8 cellular contexts compared by ENCODE assay signal in the genomic region with DNA sequence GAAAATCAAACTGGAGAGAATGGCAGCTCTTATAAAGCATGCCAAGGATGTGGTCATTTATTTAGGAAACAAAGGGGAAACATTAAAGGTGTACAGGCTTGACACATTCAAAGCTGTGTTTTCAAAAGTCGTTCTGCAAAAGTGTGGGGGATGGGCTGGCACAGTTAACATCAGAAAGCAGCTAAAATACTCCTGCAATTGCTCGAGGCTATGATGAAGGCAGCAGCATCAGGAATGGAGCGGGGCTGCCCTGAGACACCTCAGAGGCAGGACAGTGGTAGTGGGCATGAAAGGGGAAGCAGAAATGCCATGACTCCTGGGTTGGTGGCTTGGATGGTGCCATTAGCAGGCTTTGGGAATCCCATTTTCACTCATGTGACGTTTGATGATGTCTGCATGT. TPM values are rescaled to one million over a fixed set of nuclear protein-coding genes. Genes with fewer than 3 reads are reported as not detected.
DNase-seq lines count a peak whose midpoint lies in the region; ATAC-seq and TF ChIP-seq lines count a peak whose summit lies in the region.

No MANE protein-coding gene starts in this region.

- peaks cover 20 to 44% (median 37%) of the 10 kb centered on the region in 4 donors for H3K4me1 ChIP-seq in stomach

- peaks cover 6 to 24% (median 22%) of the 10 kb centered on the region in 4 donors for H3K36me3 ChIP-seq in stomach

- 8 to 12% (median 9%) methylated on average over 4 of the region's 4 CpGs for WGBS in stomach, 5 donors

- no peaks in the 10 kb centered on the region for H3K27me3 ChIP-seq in stomach

- no peak for TF ChIP-seq EP300 in stomach (IDR thresholded peaks at IDR 0.05)

- no peaks in the 10 kb centered on the region for H3K9me3 Mint-ChIP-seq in activated CD4-positive, alpha-beta T cell treated with anti-CD3 and anti-CD28 coated beads for 36 hours (ENCODE audit: low read depth)

- CTCF ChIA-PET in activated CD4-positive, alpha-beta T cell treated with anti-CD3 and anti-CD28 coated beads for 36 hours (lab: Charles Lee) = interaction anchor here (1.7 kb wide), 1 partner anchor 52 kb away, joined by 6 read pairs; the partner anchor contains the start of gene GLB1L3

- POLR2A ChIA-PET in activated CD4-positive, alpha-beta T cell treated with anti-CD3 and anti-CD28 coated beads for 36 hours (lab: Charles Lee) = interaction anchor here (1.8 to 2.7 kb wide), 2 partner anchors 26 to 31 kb away, joined by 6 to 14 read pairs; partner anchors contain the start of genes ACAD8 and THYN1

- peak overlapping the region; percentile 99 for H3K4me3 Mint-ChIP-seq in activated CD4-positive, alpha-beta T cell treated with anti-CD3 and anti-CD28 coated beads for 36 hours

- H3K27ac Mint-ChIP-seq in activated CD4-positive, alpha-beta T cell treated with anti-CD3 and anti-CD28 coated beads for 36 hours = peak overlapping the region; percentile 98

- no peak for TF ChIP-seq CTCF in VCaP (conservative IDR thresholded peaks at IDR 0.05)
- no peak for TF ChIP-seq CTCF in stomach (IDR thresholded peaks at IDR 0.05)

- no peaks in the 10 kb centered on the region for H3K9me3 ChIP-seq in stomach

- TF ChIP-seq POLR2A in stomach (IDR thresholded peaks at IDR 0.05) = no peak

- peak overlapping the region; percentile 99 for H3K4me3 ChIP-seq in iPS-11a (ENCODE audit: low read depth, low read length)
- peak overlapping the region; percentile 92 to 96 (median 94) for H3K4me3 ChIP-seq in stomach

- peaks cover 60% of the 10 kb centered on the region for H3K4me1 Mint-ChIP-seq in activated CD4-positive, alpha-beta T cell treated with anti-CD3 and anti-CD28 coated beads for 36 hours

- H3K36me3 Mint-ChIP-seq in activated CD4-positive, alpha-beta T cell treated with anti-CD3 and anti-CD28 coated beads for 36 hours (ENCODE audit: low read depth) = peaks cover 35% of the 10 kb centered on the region

- peak; percentile 54 for DNase-seq in activated CD4-positive, alpha-beta T cell treated with anti-CD3 and anti-CD28 coated beads for 36 hours
- DNase-seq in activated CD4-positive, alpha-beta T cell treated with anti-CD3 and anti-CD28 coated beads for 1 hour = no peak
- DNase-seq in stomach (no peak), iPS-NIHi7 (ENCODE audit: extremely low spot score) (no peak)
- no peak for DNase-seq in stimulated activated CD4-positive, alpha-beta T cell treated with anti-CD3 and anti-CD28 coated beads, Interleukin-1b, Interleukin-23, amount 100 ng/mL, for 48 hours

- intact Hi-C loops in activated CD4-positive, alpha-beta T cell treated with anti-CD3 and anti-CD28 coated beads for 36 hours (cut with DNase I, micrococcal nuclease) = no loop called here
- intact Hi-C loops in stomach (cut with DNase I; ENCODE audit: low total_unique reads) = no loop called here

- H3K27me3 Mint-ChIP-seq in activated CD4-positive, alpha-beta T cell treated with anti-CD3 and anti-CD28 coated beads for 36 hours = no peaks in the 10 kb centered on the region

- H3K27ac ChIP-seq in VCaP = peak overlapping the region; percentile 94
- H3K27ac ChIP-seq in stomach = no peak overlapping the region

- no peak for ATAC-seq in activated CD4-positive, alpha-beta T cell treated with anti-CD3 and anti-CD28 coated beads for 36 hours
- ATAC-seq in HG03432 (IDR thresholded peaks at IDR 0.05; ENCODE audit: unreplicated experiment) = no peak

RNA-seq across cellular contexts. Expression of gene NCAPD3, which starts 0.7 kb away (rescaled TPM):
- total RNA-seq in activated CD4-positive, alpha-beta T cell treated with anti-CD3 and anti-CD28 coated beads for 36 hours = 10 to 100 TPM; 78.9 to 92.1 TPM
- 10 to 100 TPM in 4 of 5 donors, 1 to 10 TPM in 1; 3.5 to 27.8 (median 19.2) TPM for total RNA-seq in stomach
- 1 to 10 TPM; 3.3 to 6.4 (median 4.0) TPM for polyA plus RNA-seq in stomach

RNA-seq across cellular contexts. Expression of gene VPS26B, which starts 1.4 kb away (rescaled TPM):
- total RNA-seq in activated CD4-positive, alpha-beta T cell treated with anti-CD3 and anti-CD28 coated beads for 36 hours = 10 to 100 TPM; 32.4 to 32.5 TPM
- 10 to 100 TPM; 11.7 to 90.4 (median 28.5) TPM for total RNA-seq in stomach
- 10 to 100 TPM; 15.6 to 19.7 (median 18.5) TPM for polyA plus RNA-seq in stomach

RNA-seq across cellular contexts. Expression of gene THYN1, which starts 30.1 kb away (rescaled TPM):
- total RNA-seq in activated CD4-positive, alpha-beta T cell treated with anti-CD3 and anti-CD28 coated beads for 36 hours = 10 to 100 TPM; 75.5 to 89.5 TPM
- total RNA-seq in stomach = 10 to 100 TPM in 4 of 5 donors, 1 to 10 TPM in 1; 4.6 to 56.2 (median 19.1) TPM
- 10 to 100 TPM; 42.0 to 62.1 (median 49.5) TPM for polyA plus RNA-seq in stomach

RNA-seq across cellular contexts. Expression of gene ACAD8, which starts 30.3 kb away (rescaled TPM):
- 10 to 100 TPM; 12.4 to 16.6 TPM for total RNA-seq in activated CD4-positive, alpha-beta T cell treated with anti-CD3 and anti-CD28 coated beads for 36 hours
- 10 to 100 TPM; 24.3 to 44.6 (median 29.7) TPM for total RNA-seq in stomach
- polyA plus RNA-seq in stomach = 10 to 100 TPM; 15.1 to 19.7 (median 18.6) TPM

RNA-seq across cellular contexts. Expression of gene GLB1L3, which starts 53.1 kb away (rescaled TPM):
- total RNA-seq in activated CD4-positive, alpha-beta T cell treated with anti-CD3 and anti-CD28 coated beads for 36 hours = 10 to 100 TPM; 11.7 to 12.2 TPM
- not detected for total RNA-seq in stomach
- under 1 TPM in 1 of 3 donors, not detected in 2; 0.08 TPM for polyA plus RNA-seq in stomach
